In genomic region chr16:31179153-31179746, GRCh38 we compare ENCODE assay signal across 8 cellular contexts. TPM values are rescaled to one million over a fixed set of nuclear protein-coding genes. Genes with fewer than 3 reads are reported as not detected.
A peak's percentile ranks its signal among the peaks of the same experiment; 100 is the strongest.
DNase-seq lines count a peak whose midpoint lies in the region; ATAC-seq and TF ChIP-seq lines count a peak whose summit lies in the region.

No MANE protein-coding gene starts in this region.

- intact Hi-C loops in OCI-LY7 (cut with micrococcal nuclease; ENCODE audit: unreplicated experiment) (loop anchor here (1.0 kb wide), 1 partner anchor 37 kb away; no protein-coding TSS in a partner anchor), ovary (cut with DNase I) (no loop called here)

- BruUV-seq in OCI-LY7 (replicated peaks; lab: Mats Ljungman, UMichigan) = TSS peak; percentile 95

- peak; percentile 1 for ATAC-seq in GM21367 (IDR thresholded peaks at IDR 0.05; ENCODE audit: unreplicated experiment)

- no peak for TF ChIP-seq EP300 in ovary (IDR thresholded peaks at IDR 0.05)

- H3K4me2 ChIP-seq in OCI-LY7 (ENCODE audit: low read length) = peak overlapping the region; percentile 80

- TF ChIP-seq POLR2A in ovary (IDR thresholded peaks at IDR 0.05) = no peak

- TF ChIP-seq CTCF in 22Rv1 (IDR thresholded peaks at IDR 0.05) (no peak), OCI-LY7 (conservative IDR thresholded peaks at IDR 0.05; ENCODE audit: low read length) (no peak), ovary (IDR thresholded peaks at IDR 0.05) (no peak)

- H4K20me1 ChIP-seq in OCI-LY7 (ENCODE audit: insufficient read depth, low read length) = peaks cover 32% of the 10 kb centered on the region

- peaks cover 44% of the 10 kb centered on the region for H3K4me1 ChIP-seq in OCI-LY7 (ENCODE audit: insufficient read depth, low read length, poor library complexity, severe bottlenecking)
- peaks cover 0 to 5% of the 10 kb centered on the region in 2 donors for H3K4me1 ChIP-seq in esophagus (ENCODE audit: control insufficient read depth in 2 of 2, insufficient read depth in 2 of 2, low read length in 1 of 2)
- peaks cover 14% of the 10 kb centered on the region for H3K4me1 ChIP-seq in ovary (ENCODE audit: insufficient read depth)

- CTCF ChIA-PET in OCI-LY7 (lab: Charles Lee; ENCODE audit: unreplicated experiment) = interaction anchor here (0.5 to 0.9 kb wide), 2 partner anchors 37 to 62 kb away, joined by 3 to 4 read pairs; partner anchors contain the start of gene KAT8

- 4 to 6% methylated on average over 29 of the region's 29 CpGs for WGBS in esophagus, 2 donors
- 3 to 4% (median 3%) methylated on average over 29 of the region's 29 CpGs for WGBS in ovary, 3 donors

- H3K4me3 ChIP-seq in OCI-LY7 (ENCODE audit: low read depth, low read length, poor library complexity, severe bottlenecking) (peak overlapping the region; percentile 90), esophagus (ENCODE audit: low read depth in 1 of 2, low read length in 2 of 2) (peak overlapping the region; percentile 84 to 98), ovary (peak overlapping the region; percentile 78)

- peaks cover 42% of the 10 kb centered on the region for H3K36me3 ChIP-seq in OCI-LY7 (ENCODE audit: insufficient read depth, low read length)
- peaks cover 6 to 11% of the 10 kb centered on the region in 2 donors for H3K36me3 ChIP-seq in esophagus (ENCODE audit: control insufficient read depth in 2 of 2, insufficient read depth in 2 of 2, low read length in 1 of 2)
- H3K36me3 ChIP-seq in ovary = no peaks in the 10 kb centered on the region

- no peaks in the 10 kb centered on the region for H3K27me3 ChIP-seq in esophagus (ENCODE audit: control insufficient read depth in 1 of 2, insufficient read depth in 2 of 2, low read length in 2 of 2)
- no peaks in the 10 kb centered on the region for H3K27me3 ChIP-seq in ovary

- no peaks in the 10 kb centered on the region for H3K9me3 ChIP-seq in OCI-LY7 (ENCODE audit: low read length)
- H3K9me3 ChIP-seq in esophagus (ENCODE audit: control insufficient read depth in 2 of 2, insufficient read depth in 1 of 2, low read depth in 1 of 2, low read length in 1 of 2) = no peaks in the 10 kb centered on the region
- H3K9me3 ChIP-seq in ovary = no peaks in the 10 kb centered on the region

- peaks cover 54% of the 10 kb centered on the region for H3K79me2 ChIP-seq in OCI-LY7 (ENCODE audit: insufficient read depth, low read depth, low read length)

- H3K27ac ChIP-seq in 22Rv1 (peak overlapping the region; percentile 94), OCI-LY7 (ENCODE audit: low read depth, low read length, poor library complexity, severe bottlenecking) (peak overlapping the region; percentile 81), esophagus (ENCODE audit: low read depth in 2 of 2, low read length in 1 of 2) (peak overlapping the region; percentile 95 to 97), ovary (peak overlapping the region; percentile 91 to 95)

- DNase-seq in OCI-LY7 (ENCODE audit: low spot score) (no peak), ovary (no peak), NCI-H1694 treated with DMSO at 0.1 percent for 48 hours (lab: John Stamatoyannopoulos, UW) (no peak), NCI-H1092 (lab: John Stamatoyannopoulos, UW) (no peak), middle frontal gyrus (ENCODE audit: extremely low spot score, low spot score) (no peak)

- peak overlapping the region; percentile 42 for H2AFZ ChIP-seq in OCI-LY7 (ENCODE audit: low read length)

- POLR2A ChIA-PET in OCI-LY7 (lab: Charles Lee) = interaction anchor here (1.0 to 1.5 kb wide), 3 partner anchors 23 to 62 kb away, joined by 4 to 10 read pairs (median 6); partner anchors contain the start of genes KAT8 and PYCARD

- H3K9me2 ChIP-seq in OCI-LY7 (ENCODE audit: insufficient read depth, low read length) = no peaks in the 10 kb centered on the region

RNA-seq across cellular contexts. Expression of gene FUS, which starts 0.7 kb away (rescaled TPM):
- 90.0 and 104 TPM in 2 replicates for total RNA-seq in OCI-LY7 (2014; rRNA removed; shearing (Covaris generic))
- total RNA-seq in OCI-LY7 (2022) (880 and 953 TPM in 2 replicates), ovary (100 to 1,000 TPM in 5 of 7 donors, 10 to 100 TPM in 2; 62.2 to 436 (median 355) TPM)
- polyA plus RNA-seq in esophagus (100 to 1,000 TPM; 134 to 170 TPM), ovary (100 to 1,000 TPM; 309 to 469 TPM)

RNA-seq across cellular contexts. Expression of gene PYCARD, which starts 23.3 kb away (rescaled TPM):
- total RNA-seq in OCI-LY7 (2014; rRNA removed; shearing (Covaris generic)) = 3.7 and 5.5 TPM in 2 replicates
- total RNA-seq in OCI-LY7 (2022) (10.3 and 14.8 TPM in 2 replicates), ovary (10 to 100 TPM in 6 of 7 donors, 1 to 10 TPM in 1; 9.4 to 35.8 (median 20.2) TPM)
- polyA plus RNA-seq in esophagus (10 to 100 TPM; 51.7 to 79.2 TPM), ovary (10 to 100 TPM in 1 of 2 donors, 1 to 10 TPM in 1; 1.8 to 28.1 TPM)

RNA-seq across cellular contexts. Expression of gene PRSS36, which starts 29.4 kb away (rescaled TPM):
- 0.36 TPM in 1 of 2 replicates, not detected in the other for total RNA-seq in OCI-LY7 (2014; rRNA removed; shearing (Covaris generic))
- total RNA-seq in OCI-LY7 (2022) (1.0 TPM in 1 of 2 replicates, not detected in the other), ovary (1 to 10 TPM in 4 of 7 donors, under 1 TPM in 2, not detected in 1; 0.28 to 2.1 (median 1.3) TPM)
- polyA plus RNA-seq in esophagus (1 to 10 TPM; 1.7 to 2.4 TPM), ovary (under 1 TPM in 1 of 2 donors, not detected in 1; 0.96 TPM)

RNA-seq across cellular contexts. Expression of gene TRIM72, which starts 34.7 kb away (rescaled TPM):
- 0.13 and 0.21 TPM in 2 replicates for total RNA-seq in OCI-LY7 (2014; rRNA removed; shearing (Covaris generic))
- 0.46 and 1.1 TPM in 2 replicates for total RNA-seq in OCI-LY7 (2022)
- under 1 TPM; 0.02 to 0.04 TPM for polyA plus RNA-seq in esophagus
- total RNA-seq in ovary = under 1 TPM in 3 of 7 donors, not detected in 4; 0.05 to 0.11 (median 0.07) TPM
- under 1 TPM in 1 of 2 donors, not detected in 1; 0.01 TPM for polyA plus RNA-seq in ovary

RNA-seq across cellular contexts. Expression of gene PYDC1, which starts 37.7 kb away (rescaled TPM):
- total RNA-seq in OCI-LY7 (2014; rRNA removed; shearing (Covaris generic)) = not detected in 2 replicates
- not detected in 2 replicates for total RNA-seq in OCI-LY7 (2022)
- polyA plus RNA-seq in esophagus = not detected
- not detected for total RNA-seq in ovary
- polyA plus RNA-seq in ovary = not detected
